In genomic region chr16:30063893-30064745, GRCh38 we compare ENCODE assay signal across 8 cellular contexts. TPM values are rescaled to one million over a fixed set of nuclear protein-coding genes. Genes with fewer than 3 reads are reported as not detected.
DNase-seq lines count a peak whose midpoint lies in the region; ATAC-seq and TF ChIP-seq lines count a peak whose summit lies in the region.

No MANE protein-coding gene starts in this region.

- BruUV-seq in Panc1 (replicated peaks; lab: Mats Ljungman, UMichigan), result no TSS peak

- WGBS in testis, 2 donors, result 1 to 3% methylated on average over 14 to 28 of the region's 28 CpGs

- H3K4me1 ChIP-seq in Panc1 (ENCODE audit: control insufficient read depth, insufficient read depth, low read length) (peaks cover 30% of the 10 kb centered on the region), foreskin keratinocyte (peaks cover 7% of the 10 kb centered on the region), neutrophil (ENCODE audit: control insufficient read depth in 1 of 2, insufficient read depth in 1 of 2, low read depth in 1 of 2, low read length in 1 of 2) (peaks cover 45 to 53% of the 10 kb centered on the region in 2 experiments), testis (peaks cover 31% of the 10 kb centered on the region)

- CTCF ChIA-PET in Panc1 (lab: Charles Lee), result interaction anchor here (1.1 kb wide), 1 partner anchor 9 kb away, joined by 4 read pairs; no protein-coding TSS in a partner anchor

- DNase-seq in GM12864 (ENCODE audit: low read depth) (peak; percentile 46), HUDEP-2 (lab: John Stamatoyannopoulos, UW; ENCODE audit: unreplicated experiment in 76 of 76) (peak in 57 of 76 experiments; percentile 16 to 71 (median 46)), Panc1 (ENCODE audit: low read depth, low spot score) (no peak), foreskin keratinocyte (peak in 1 of 2 donors; percentile 24), testis (peak; percentile 81), kidney glomerular epithelial cell (lab: John Stamatoyannopoulos, UW) (no peak)
- DNase-seq in activated effector memory CD4-positive, alpha-beta T cell treated with Interleukin-2 at 50 U/mL for 16 hours, result peak; percentile 59

- intact Hi-C loops in Panc1 (cut with micrococcal nuclease; ENCODE audit: unreplicated experiment) (no loop called here), testis (cut with DNase I; ENCODE audit: low total_unique reads) (no loop called here)

- POLR2A ChIA-PET in Panc1 (lab: Charles Lee), result no interaction called here

- H3K27ac ChIP-seq in Panc1 (ENCODE audit: low read length), result peak overlapping the region; percentile 91
- H3K27ac ChIP-seq in foreskin keratinocyte, result no peak overlapping the region
- peak overlapping the region; percentile 99 for H3K27ac ChIP-seq in neutrophil
- H3K27ac ChIP-seq in testis, result peak overlapping the region; percentile 93 to 94

- H3K27me3 ChIP-seq in Panc1 (ENCODE audit: control insufficient read depth, insufficient read depth, low read length) (no peaks in the 10 kb centered on the region), foreskin keratinocyte (no peaks in the 10 kb centered on the region), neutrophil (no peaks in the 10 kb centered on the region), testis (no peaks in the 10 kb centered on the region)

- H3K36me3 ChIP-seq in Panc1 (ENCODE audit: control insufficient read depth, insufficient read depth, low read length) (peaks cover 21% of the 10 kb centered on the region), neutrophil (peaks cover 22% of the 10 kb centered on the region), testis (ENCODE audit: low read depth, missing control alignments) (no peaks in the 10 kb centered on the region)

- TF ChIP-seq CTCF in GM12864 (IDR thresholded peaks at IDR 0.05; ENCODE audit: low read depth, low read length, missing control alignments) (peak; percentile 39), Panc1 (IDR thresholded peaks at IDR 0.05) (no peak; the same call in 1 of the 2 replicates), foreskin keratinocyte (conservative IDR thresholded peaks at IDR 0.05) (peak; percentile 46), neutrophil (IDR thresholded peaks at IDR 0.05) (no peak), testis (IDR thresholded peaks at IDR 0.05) (peak in 2 of 3 experiments; percentile 22 to 26)

- H3K9me3 ChIP-seq in Panc1 (ENCODE audit: control insufficient read depth, insufficient read depth, low read depth, low read length) (no peaks in the 10 kb centered on the region), neutrophil (no peaks in the 10 kb centered on the region), testis (no peaks in the 10 kb centered on the region)

- peak; percentile 18 for ATAC-seq in Panc1
- ATAC-seq in foreskin keratinocyte, result no peak

- in situ Hi-C loops in Panc1 (cut with HindIII; ENCODE audit: low pct_unique_long_range_greater_than_20kb, low sequenced_read_pairs), result no loop called here

- H3K4me3 ChIP-seq in GM12864 (ENCODE audit: low read depth, low read length) (peak overlapping the region; percentile 78), Panc1 (ENCODE audit: low read depth in 2 of 2, low read length in 2 of 2) (peak overlapping the region; percentile 67 to 90), neutrophil (ENCODE audit: low read depth in 1 of 2, low read length in 1 of 2) (peak overlapping the region; percentile 96 to 100), testis (peak overlapping the region; percentile 77 to 89)

- TF ChIP-seq POLR2A in testis (IDR thresholded peaks at IDR 0.05), result no peak

RNA-seq across cellular contexts. Expression of gene ALDOA, which starts 1.4 kb away (rescaled TPM):
- total RNA-seq in Panc1 (2021; ENCODE audit: unreplicated experiment) (2,516 TPM), foreskin keratinocyte (1,171 and 1,282 TPM in 2 replicates), testis (100 to 1,000 TPM; 373 to 521 TPM)
- polyA plus RNA-seq in Panc1 (2012; ENCODE audit: insufficient read length), result 4,980 TPM
- polyA plus RNA-seq in foreskin keratinocyte (1,433 and 1,464 TPM in 2 replicates), testis (ENCODE audit: insufficient read depth, low read depth, low replicate concordance) (467 TPM)

RNA-seq across cellular contexts. Expression of gene PPP4C, which starts 11.7 kb away (rescaled TPM):
- total RNA-seq in Panc1 (2021; ENCODE audit: unreplicated experiment) (186 TPM), foreskin keratinocyte (133 and 147 TPM in 2 replicates), testis (100 to 1,000 TPM in 1 of 2 donors, 10 to 100 TPM in 1; 82.1 to 109 TPM)
- 309 TPM for polyA plus RNA-seq in Panc1 (2012; ENCODE audit: insufficient read length)
- polyA plus RNA-seq in foreskin keratinocyte (166 and 169 TPM in 2 replicates), testis (ENCODE audit: insufficient read depth, low read depth, low replicate concordance) (154 TPM)

RNA-seq across cellular contexts. Expression of gene TBX6, which starts 27.6 kb away (rescaled TPM):
- 0.46 TPM for total RNA-seq in Panc1 (2021; ENCODE audit: unreplicated experiment)
- polyA plus RNA-seq in Panc1 (2012; ENCODE audit: insufficient read length), result 0.97 TPM
- 1.3 and 1.7 TPM in 2 replicates for total RNA-seq in foreskin keratinocyte
- 2.0 and 2.9 TPM in 2 replicates for polyA plus RNA-seq in foreskin keratinocyte
- 1 to 10 TPM; 1.3 to 2.9 TPM for total RNA-seq in testis
- 1.7 TPM for polyA plus RNA-seq in testis (ENCODE audit: insufficient read depth, low read depth, low replicate concordance)

RNA-seq across cellular contexts. Expression of gene YPEL3, which starts 31.9 kb away (rescaled TPM):
- total RNA-seq in Panc1 (2021; ENCODE audit: unreplicated experiment), result 0.69 TPM
- 1.1 TPM for polyA plus RNA-seq in Panc1 (2012; ENCODE audit: insufficient read length)
- 22.1 and 25.4 TPM in 2 replicates for total RNA-seq in foreskin keratinocyte
- polyA plus RNA-seq in foreskin keratinocyte, result 29.6 and 43.1 TPM in 2 replicates
- total RNA-seq in testis, result 10 to 100 TPM; 69.4 to 75.3 TPM
- polyA plus RNA-seq in testis (ENCODE audit: insufficient read depth, low read depth, low replicate concordance), result 55.3 TPM

RNA-seq across cellular contexts. Expression of gene TLCD3B, which starts 33.0 kb away (rescaled TPM):
- total RNA-seq in Panc1 (2021; ENCODE audit: unreplicated experiment) (3.5 TPM), foreskin keratinocyte (0.07 TPM in 1 of 2 replicates, not detected in the other), testis (10 to 100 TPM; 51.8 to 82.7 TPM)
- polyA plus RNA-seq in Panc1 (2012; ENCODE audit: insufficient read length), result 4.2 TPM
- polyA plus RNA-seq in foreskin keratinocyte (not detected in 2 replicates), testis (ENCODE audit: insufficient read depth, low read depth, low replicate concordance) (194 TPM)

Comparison
In these comparisons a context has a peak if more than half of its experiments do, and no peak if none do; other contexts are left out.
1. DNase-seq: peak in GM12864 (single experiment), HUDEP-2 (57 of 76), activated effector memory CD4-positive, alpha-beta T cell treated with Interleukin-2 at 50 U/mL for 16 hours (single experiment) and testis (single experiment); none in Panc1 (single experiment) and kidney glomerular epithelial cell (single experiment).
2. CTCF ChIP-seq: peak in GM12864 (single experiment), foreskin keratinocyte (single experiment) and testis (2 of 3); none in Panc1 (single experiment) and neutrophil (single experiment).
3. Peak in every context shown above with its lines, with median percentiles within 50 percentile points of each other: H3K4me3 ChIP-seq.